ENCODE assay signal across 21 cellular contexts in genomic region chr17:17356931-17357270, GRCh38.
"Had no signal": no experiment of that assay in that cellular context is flagged by ENCODE, and none has a peak within 500 bp of the region (broad histone marks: within the 10 kb centered on the region; RNA-seq: fewer than 3 reads in every experiment).

No MANE protein-coding gene starts in this region.

- H3K27ac ChIP-seq: body of pancreas, epithelial cell of prostate, heart left ventricle, prostate gland, testis, vagina had no signal

- FAIRE-seq: islet of Langerhans, TTC549 had no signal

- H3K4me3 ChIP-seq: body of pancreas, heart left ventricle, mucosa of descending colon, prostate gland, testis, vagina had no signal

- ATAC-seq: body of pancreas, heart left ventricle, left cardiac atrium, mucosa of descending colon had no signal

- H3K4me1 Mint-ChIP-seq: activated naive CD4-positive, alpha-beta T cell treated with anti-CD3 and anti-CD28 coated beads, Interleukin-2, amount 50 U/mL, for 24 hours; memory B cell had no signal

- H3K4me3 Mint-ChIP-seq: activated naive CD4-positive, alpha-beta T cell treated with anti-CD3 and anti-CD28 coated beads, Interleukin-2, amount 50 U/mL, for 24 hours; memory B cell; neural crest cell had no signal

- H3K27me3 Mint-ChIP-seq: activated naive CD4-positive, alpha-beta T cell treated with anti-CD3 and anti-CD28 coated beads, Interleukin-2, amount 50 U/mL, for 24 hours had no signal

- H3K9me3 Mint-ChIP-seq: activated naive CD4-positive, alpha-beta T cell treated with anti-CD3 and anti-CD28 coated beads, Interleukin-2, amount 50 U/mL, for 24 hours had no signal

- H3K36me3 ChIP-seq: heart left ventricle, prostate gland, vagina had no signal

- H3K9me3 ChIP-seq: body of pancreas, mucosa of descending colon, prostate gland, testis, vagina had no signal

- H3K4me1 ChIP-seq: body of pancreas, prostate gland had no signal

- DNase-seq: activated CD4-positive, alpha-beta T cell treated with anti-CD3 and anti-CD28 coated beads for 1 hour; activated CD4-positive, alpha-beta T cell treated with anti-CD3 and anti-CD28 coated beads, Interleukin-2, amount 50 U/mL, for 4 hours; activated gamma-delta T cell; activated T-cell treated with anti-CD3 and anti-CD28 coated beads, Interleukin-2, amount 50 U/mL, for 48 hours; body of pancreas; left cardiac atrium; mucosa of descending colon; stimulated activated CD4-positive, alpha-beta T cell treated with anti-CD3 and anti-CD28 coated beads, Interleukin-2, amount 100 ng/mL, for 48 hours; stimulated activated CD8-positive, alpha-beta memory T cell treated with anti-CD3 and anti-CD28 coated beads, Interleukin-4, amount 100 ng/mL, for 48 hours; stimulated activated naive CD4-positive, alpha-beta T cell; T-helper 1 cell; testis had no signal

- H3K36me3 Mint-ChIP-seq: activated naive CD4-positive, alpha-beta T cell treated with anti-CD3 and anti-CD28 coated beads, Interleukin-2, amount 50 U/mL, for 24 hours; memory B cell had no signal

- H3K27ac Mint-ChIP-seq: activated naive CD4-positive, alpha-beta T cell treated with anti-CD3 and anti-CD28 coated beads, Interleukin-2, amount 50 U/mL, for 24 hours; memory B cell had no signal

- H3K27me3 ChIP-seq: body of pancreas, heart left ventricle, testis, vagina had no signal
